21 cellular contexts compared by ENCODE assay signal in genomic region chr9:13175732-13176131, GRCh38.
DNase-seq lines count a peak whose midpoint lies in the region; ATAC-seq, FAIRE-seq and TF ChIP-seq lines count a peak whose summit lies in the region.
"Had no signal": no experiment of that assay in that cellular context is flagged by ENCODE, and none has a peak within 500 bp of the region (broad histone marks: within the 10 kb centered on the region; RNA-seq: fewer than 3 reads in every experiment).

No MANE protein-coding gene starts in this region.

- H3K4me3 ChIP-seq in fibroblast of mammary gland (ENCODE audit: control insufficient read depth, low read depth, low read length), result no peak overlapping the region
- H3K4me3 ChIP-seq in HepG2 (replicated peaks in 1 of 3; ENCODE audit: insufficient read depth in 1 of 3, low read depth in 2 of 3, low read length in 3 of 3), result no peak overlapping the region
- no peak overlapping the region for H3K4me3 ChIP-seq in PC-9
- H3K4me3 ChIP-seq: A549, HAP-1 had no signal

- H2AFZ ChIP-seq in HepG2 (ENCODE audit: low read length), result no peak overlapping the region
- no peak overlapping the region for H2AFZ ChIP-seq in PC-9

- H3K4me1 ChIP-seq in HepG2 (ENCODE audit: insufficient read depth, low read length) (peaks cover 12% of the 10 kb centered on the region), PC-9 (replicated peaks; ENCODE audit: insufficient read depth) (no peaks in the 10 kb centered on the region)
- H3K4me1 ChIP-seq: A549, BE2C had no signal

- POLR2A ChIA-PET in HepG2 (lab: Yijun Ruan, JAX), result no interaction called here
- POLR2A ChIA-PET in PC-9 (lab: Charles Lee; ENCODE audit: unreplicated experiment), result no interaction called here

- H3K27me3 ChIP-seq in HepG2 (ENCODE audit: control insufficient read depth in 1 of 2, insufficient read depth in 2 of 2, low read length in 2 of 2) (no peaks in the 10 kb centered on the region), PC-9 (ENCODE audit: insufficient read depth, low read depth) (no peaks in the 10 kb centered on the region)
- H3K27me3 ChIP-seq: BE2C had no signal

- TF ChIP-seq CTCF in fibroblast of mammary gland (conservative IDR thresholded peaks at IDR 0.05; ENCODE audit: control insufficient read depth, insufficient read depth, low read depth, low read length) (no peak), HepG2 (CRISPR knock-in tag; IDR thresholded peaks at IDR 0.05) (no peak), PC-9 (conservative IDR thresholded peaks at IDR 0.05) (no peak)

- in situ Hi-C loops in HepG2 (cut with HindIII; ENCODE audit: extremely low pct_ligation_motif_present, low pct_unique_long_range_greater_than_20kb), result no loop called here

- DNase-seq in OCI-M1 (lab: John Stamatoyannopoulos, UW), result peak; percentile 94
- DNase-seq in fibroblast of mammary gland (ENCODE audit: low read depth), result peak; percentile 4
- DNase-seq in HepG2 (ENCODE audit: low spot score), result peak; percentile 57
- peak; percentile 63 for DNase-seq in renal cortical epithelial cell (ENCODE audit: low read depth)
- no peak for DNase-seq in retina
- DNase-seq in PC-9, result no peak
- DNase-seq: BE2C; CD8-positive, alpha-beta T cell; COR-L47; DMS153; DMS79 treated with DMSO at 0.1 percent for 48 hours; EL; GOT3; IMR-90 had no signal

- ATAC-seq in HepG2 (peak; percentile 79), HG03439 (IDR thresholded peaks at IDR 0.05; ENCODE audit: unreplicated experiment) (no peak)
- ATAC-seq: A549; CD8-positive, alpha-beta T cell had no signal

- CTCF ChIA-PET in HepG2 (lab: Yijun Ruan, JAX; ENCODE audit: low intra/inter-chr PET ratio, low total read pairs) (no interaction called here), PC-9 (lab: Charles Lee) (no interaction called here)

- WGBS in HepG2 (ENCODE audit: low lambda C conversion rate), result 29% methylated on average over 2 of the region's 2 CpGs

- peak; percentile 56 for FAIRE-seq in HepG2 (lab: Jason Lieb, UNC)
- FAIRE-seq: A549, D721Med, G401.6, GM12891 had no signal

- peak overlapping the region; percentile 36 for H3K27ac ChIP-seq in HepG2 (ENCODE audit: extremely low read length, insufficient read depth, low read length)
- no peak overlapping the region for H3K27ac ChIP-seq in PC-9
- H3K27ac ChIP-seq: A549, C4-2B had no signal

- H3F3A ChIP-seq in PC-9 (ENCODE audit: insufficient read depth, low read depth), result no peaks in the 10 kb centered on the region

- H3K36me3 ChIP-seq in HepG2 (replicated peaks in 1 of 2; ENCODE audit: control insufficient read depth in 1 of 2, insufficient read depth in 2 of 2, low read length in 2 of 2), result no peaks in the 10 kb centered on the region; a peak in 1 of 5 replicates
- no peaks in the 10 kb centered on the region for H3K36me3 ChIP-seq in PC-9 (ENCODE audit: low read depth)
- H3K36me3 ChIP-seq: HAP-1 had no signal

- peak in 1 of 2 experiments; percentile 68; a peak in 2 of 4 replicates for TF ChIP-seq EP300 in HepG2 (IDR thresholded peaks at IDR 0.05; ENCODE audit: low read depth in 2 of 2, low read length in 2 of 2)
- TF ChIP-seq EP300 in HepG2 (CRISPR knock-in tag; IDR thresholded peaks at IDR 0.05; ENCODE audit: borderline replicate concordance), result no peak

- TF ChIP-seq POLR2A in HepG2 (IDR thresholded peaks at IDR 0.05; ENCODE audit: insufficient read depth in 1 of 2, low read depth in 2 of 2, low read length in 2 of 2), result no peak

- no peaks in the 10 kb centered on the region for H3K9me3 ChIP-seq in HepG2 (ENCODE audit: low read length)
- H3K9me3 ChIP-seq in PC-9 (ENCODE audit: insufficient read depth, low read depth), result no peaks in the 10 kb centered on the region
- H3K9me3 ChIP-seq: A549, BE2C, HAP-1 had no signal

- H3K9me2 ChIP-seq in PC-9 (ENCODE audit: insufficient read depth), result no peaks in the 10 kb centered on the region; the same call in 1 of the 2 replicates

- no peak overlapping the region for H3K9ac ChIP-seq in HepG2 (ENCODE audit: insufficient read depth, low read depth, low read length)

- intact Hi-C loops in HepG2 (cut with micrococcal nuclease; ENCODE audit: unreplicated experiment), result no loop called here
- intact Hi-C loops in PC-9 (cut with micrococcal nuclease; ENCODE audit: unreplicated experiment), result no loop called here

- no TSS peak for BruUV-seq in HepG2 (replicated peaks; lab: Mats Ljungman, UMichigan)
- no TSS peak for BruUV-seq in PC-9 (replicated peaks; lab: Mats Ljungman, UMichigan)

- H4K20me1 ChIP-seq in HepG2 (ENCODE audit: insufficient read depth, low read length) (no peaks in the 10 kb centered on the region), PC-9 (ENCODE audit: insufficient read depth) (no peaks in the 10 kb centered on the region)

- no peaks in the 10 kb centered on the region for H3K79me2 ChIP-seq in HepG2 (ENCODE audit: insufficient read depth, low read length)
- H3K79me2 ChIP-seq in PC-9 (ENCODE audit: low read depth), result no peaks in the 10 kb centered on the region

- peak overlapping the region; percentile 6; the same call in 1 of the 2 replicates for H3K4me2 ChIP-seq in HepG2 (ENCODE audit: low read depth, low read length)
- no peak overlapping the region for H3K4me2 ChIP-seq in PC-9
- H3K4me2 ChIP-seq: A549 had no signal

- TF ChIP-seq RAD21 in HepG2 (CRISPR knock-in tag; IDR thresholded peaks at IDR 0.05), result no peak

TF ChIP-seq in HepG2, 621 proteins besides CTCF, POLR2A, EP300 and RAD21 (continues in another document):
- TF ChIP-seq PRPF4 (IDR thresholded peaks at IDR 0.05; ENCODE audit: low read depth, low read length, poor library complexity, severe bottlenecking) (no peak), ATF5 (CRISPR knock-in tag; IDR thresholded peaks at IDR 0.05; ENCODE audit: low read depth) (no peak), ZGPAT (CRISPR knock-in tag; IDR thresholded peaks at IDR 0.05) (no peak), ZNF281 (CRISPR knock-in tag; IDR thresholded peaks at IDR 0.05; ENCODE audit: borderline replicate concordance) (no peak), ONECUT2 (CRISPR knock-in tag; IDR thresholded peaks at IDR 0.05) (0 out of 2 replicates have a peak, but pooled peaks have one; percentile 47), SP2 (CRISPR knock-in tag; IDR thresholded peaks at IDR 0.05) (no peak), TIGD3 (CRISPR knock-in tag; IDR thresholded peaks at IDR 0.05; ENCODE audit: borderline replicate concordance) (no peak), KLF12 (CRISPR knock-in tag; IDR thresholded peaks at IDR 0.05; ENCODE audit: borderline replicate concordance) (no peak), ZNF792 (CRISPR knock-in tag; IDR thresholded peaks at IDR 0.05) (no peak), CEBPB (IDR thresholded peaks at IDR 0.05; ENCODE audit: borderline replicate concordance, low read depth, low read length) (peak; percentile 88), ZNF367 (CRISPR knock-in tag; IDR thresholded peaks at IDR 0.05; ENCODE audit: borderline replicate concordance) (no peak), SNAI1 (CRISPR knock-in tag; IDR thresholded peaks at IDR 0.05; ENCODE audit: borderline replicate concordance) (no peak), FOSL2 (CRISPR knock-in tag; IDR thresholded peaks at IDR 0.05) (no peak), ISX (CRISPR knock-in tag; conservative IDR thresholded peaks at IDR 0.05) (no peak), ZNF670 (CRISPR knock-in tag; IDR thresholded peaks at IDR 0.05; ENCODE audit: borderline replicate concordance) (no peak)

Comparison
In these comparisons a context has a peak if more than half of its experiments do, and no peak if none do; other contexts are left out.
1. DNase-seq: peak in OCI-M1 (single experiment), fibroblast of mammary gland (single experiment), HepG2 (single experiment) and renal cortical epithelial cell (single experiment); none in retina (single experiment) and PC-9 (0 of 2).